ENCODE assay signal across 23 cellular contexts in the genomic region with DNA sequence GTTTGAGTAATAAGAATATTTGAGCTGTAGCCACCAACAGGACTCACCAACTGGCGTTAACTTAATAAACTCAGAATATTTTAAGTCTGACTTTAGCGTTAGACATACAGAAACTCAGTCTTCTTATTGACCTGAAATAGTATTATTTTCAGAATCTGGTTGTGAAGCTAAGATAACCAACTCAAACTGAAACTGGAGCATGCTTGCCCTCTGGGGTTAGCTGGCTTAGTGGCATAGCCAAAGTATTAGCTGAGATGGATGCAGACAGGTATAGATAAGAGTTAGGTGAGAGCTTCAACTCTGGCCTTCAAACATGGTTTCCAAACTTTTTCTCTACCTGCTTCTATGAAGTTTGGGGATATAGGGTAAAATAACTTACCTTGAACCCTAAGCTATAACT. TPM values are rescaled to one million over a fixed set of nuclear protein-coding genes. Genes with fewer than 3 reads are reported as not detected.
"Had no signal": no experiment of that assay in that cellular context is flagged by ENCODE, and none has a peak within 500 bp of the region (broad histone marks: within the 10 kb centered on the region; RNA-seq: fewer than 3 reads in every experiment).

No MANE protein-coding gene starts in this region.

- H3K27ac Mint-ChIP-seq: activated T-cell treated with anti-CD3 and anti-CD28 coated beads, Interleukin-2, amount 50 U/mL, for 72 hours; natural killer cell had no signal

- H3K4me1 ChIP-seq: breast epithelium, lower lobe of right lung, vagina had no signal

- H3K27me3 Mint-ChIP-seq: stimulated activated naive CD8-positive, alpha-beta T cell treated with anti-CD3 and anti-CD28 coated beads, Interleukin-15, amount 100 ng/mL, for 72 hours had no signal

- H3K36me3 ChIP-seq: breast epithelium, lower lobe of right lung, ovary, vagina had no signal

- ATAC-seq: activated T-cell treated with anti-CD3 and anti-CD28 coated beads, Interleukin-2, amount 50 U/mL, for 72 hours; left colon; lower lobe of right lung; natural killer cell; sciatic nerve; stimulated activated naive CD8-positive, alpha-beta T cell treated with anti-CD3 and anti-CD28 coated beads, Interleukin-15, amount 100 ng/mL, for 72 hours had no signal

- DNase-seq: activated CD4-positive, alpha-beta T cell treated with anti-CD3 and anti-CD28 coated beads, Interleukin-2, amount 50 U/mL, for 4 hours; activated effector memory CD4-positive, alpha-beta T cell treated with anti-CD3 and anti-CD28 coated beads, Interleukin-2, amount 50 U/mL, for 16 hours; activated naive CD4-positive, alpha-beta T cell treated with anti-CD3 and anti-CD28 coated beads, Interleukin-2, amount 50 U/mL, for 16 hours; activated T-cell treated with anti-CD3 and anti-CD28 coated beads, Interleukin-2, amount 50 U/mL, for 72 hours; cortex of kidney; erythroblast; foreskin melanocyte; glutamatergic neuron; hippocampal formation; left colon; lower lobe of right lung; natural killer cell; ovary; stimulated activated CD4-positive, alpha-beta T cell treated with anti-CD3 and anti-CD28 coated beads, Interleukin-4, amount 100 ng/mL, for 1 hour; stimulated activated naive CD8-positive, alpha-beta T cell treated with anti-CD3 and anti-CD28 coated beads, Interleukin-15, amount 100 ng/mL, for 72 hours; trophoblast cell had no signal

- H3K4me3 ChIP-seq: breast epithelium, lower lobe of right lung, ovary, smooth muscle cell, vagina had no signal

- H3K27me3 ChIP-seq: breast epithelium, ovary, vagina had no signal

- H3K27ac ChIP-seq: breast epithelium, lower lobe of right lung, ovary, vagina had no signal

- H3K4me2 ChIP-seq: smooth muscle cell had no signal

- H3K4me3 Mint-ChIP-seq: activated T-cell treated with anti-CD3 and anti-CD28 coated beads, Interleukin-2, amount 50 U/mL, for 72 hours; natural killer cell; stimulated activated naive CD8-positive, alpha-beta T cell treated with anti-CD3 and anti-CD28 coated beads, Interleukin-15, amount 100 ng/mL, for 72 hours had no signal

- H3K4me1 Mint-ChIP-seq: natural killer cell; stimulated activated naive CD8-positive, alpha-beta T cell treated with anti-CD3 and anti-CD28 coated beads, Interleukin-15, amount 100 ng/mL, for 72 hours had no signal

- H3K9me3 ChIP-seq: breast epithelium, lower lobe of right lung, ovary, vagina had no signal

- H3K36me3 Mint-ChIP-seq: natural killer cell had no signal

RNA-seq across cellular contexts. Expression of gene AMY1C, which starts 40.5 kb away (rescaled TPM):
- total RNA-seq: activated CD8-positive, alpha-beta memory T cell treated with anti-CD3 and anti-CD28 coated beads for 36 hours; activated T-cell treated with anti-CD3 and anti-CD28 coated beads, Interleukin-2, amount 50 U/mL, for 72 hours; astrocyte; breast epithelium; left colon; natural killer cell; sciatic nerve; smooth muscle cell; temporal lobe; vagina had no signal
